ENCODE assay signal across 8 cellular contexts in the genomic region with DNA sequence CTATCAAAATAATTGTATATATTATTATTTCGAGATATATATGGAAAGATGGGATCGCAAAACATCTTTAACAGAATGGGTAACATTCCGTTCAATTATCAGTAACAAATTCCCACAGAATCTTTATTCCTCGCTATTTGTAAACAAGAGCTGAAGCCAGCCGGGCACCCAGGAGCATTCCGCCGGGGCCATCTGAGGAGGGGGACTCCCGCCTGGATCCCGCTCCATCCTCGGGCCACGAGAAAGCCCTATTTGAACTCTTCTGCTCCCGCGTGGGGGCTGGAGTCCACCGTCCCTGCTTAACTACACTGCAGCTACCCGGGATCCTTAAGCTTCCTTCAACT. TPM values are rescaled to one million over a fixed set of nuclear protein-coding genes. Genes with fewer than 3 reads are reported as not detected.
DNase-seq lines count a peak whose midpoint lies in the region; ATAC-seq and TF ChIP-seq lines count a peak whose summit lies in the region.

No MANE protein-coding gene starts in this region.

- peak overlapping the region; percentile 86 for H3K4me3 Mint-ChIP-seq in chondrocyte (ENCODE audit: unreplicated experiment)

- peak overlapping the region; percentile 88 for H3K27ac Mint-ChIP-seq in chondrocyte (ENCODE audit: unreplicated experiment)

- intact Hi-C loops in heart right ventricle (cut with DNase I) (no loop called here), cardiac septum (cut with DNase I) (no loop called here)

- no peaks in the 10 kb centered on the region for H3K27me3 Mint-ChIP-seq in chondrocyte (ENCODE audit: low read depth)

- H3K27ac ChIP-seq in heart right ventricle (peak overlapping the region in 8 of 10 donors; percentile 10 to 83 (median 72)), mucosa of rectum (ENCODE audit: low read depth in 2 of 2, low read length in 2 of 2) (no peak overlapping the region), urinary bladder (ENCODE audit: low read depth) (no peak overlapping the region)

- H3K4me1 ChIP-seq in heart right ventricle (peaks cover 0 to 30% (median 19%) of the 10 kb centered on the region in 9 donors), mucosa of rectum (ENCODE audit: control insufficient read depth in 2 of 2, insufficient read depth in 2 of 2, low read length in 2 of 2) (peaks cover 5 to 8% of the 10 kb centered on the region in 2 donors), urinary bladder (ENCODE audit: insufficient read depth) (no peaks in the 10 kb centered on the region)

- H3K4me1 Mint-ChIP-seq in chondrocyte (ENCODE audit: low read depth), result peaks cover 32% of the 10 kb centered on the region

- H3K4me3 ChIP-seq in heart right ventricle (peak overlapping the region; percentile 38 to 96 (median 70)), mucosa of rectum (ENCODE audit: low read length in 2 of 2) (peak overlapping the region; percentile 75 to 76), urinary bladder (ENCODE audit: low read depth, low read length) (peak overlapping the region; percentile 51)

- H3K9me3 ChIP-seq in heart right ventricle (peaks cover 0 to 4% (median 0%) of the 10 kb centered on the region in 11 donors), mucosa of rectum (ENCODE audit: control insufficient read depth in 2 of 2, low read length in 2 of 2) (no peaks in the 10 kb centered on the region)

- H3K36me3 ChIP-seq in heart right ventricle, result no peaks in the 10 kb centered on the region
- H3K36me3 ChIP-seq in mucosa of rectum (ENCODE audit: control insufficient read depth in 2 of 2, insufficient read depth in 2 of 2, low read length in 2 of 2), result no peaks in the 10 kb centered on the region
- no peaks in the 10 kb centered on the region for H3K36me3 ChIP-seq in urinary bladder (ENCODE audit: insufficient read depth)

- DNase-seq in heart right ventricle (no peak), cardiac septum (ENCODE audit: low spot score) (no peak), chondrocyte (ENCODE audit: low spot score) (no peak), DMS79 treated with DMSO at 0.1 percent for 48 hours (lab: John Stamatoyannopoulos, UW) (no peak), NCI-H1930 (lab: John Stamatoyannopoulos, UW) (no peak)
- no peak for DNase-seq in stimulated activated CD4-positive, alpha-beta T cell treated with anti-CD3 and anti-CD28 coated beads, Interleukin-12 subunit alpha, Interleukin-12 subunit beta, amount 100 ng/mL, for 4 hours

- H3K9me3 Mint-ChIP-seq in chondrocyte (ENCODE audit: low read depth), result peaks cover 7% of the 10 kb centered on the region

- no peak overlapping the region for H3K9ac ChIP-seq in mucosa of rectum (ENCODE audit: low read depth in 1 of 2, low read length in 2 of 2)

- TF ChIP-seq CTCF in heart right ventricle (IDR thresholded peaks at IDR 0.05) (no peak), chondrocyte (IDR thresholded peaks at IDR 0.05) (no peak)

- H3K36me3 Mint-ChIP-seq in chondrocyte (ENCODE audit: low read depth), result no peaks in the 10 kb centered on the region

- peak in 2 of 8 donors; percentile 5 to 12 for ATAC-seq in heart right ventricle

- WGBS in heart right ventricle, 2 donors, result 4% methylated on average over 15 of the region's 15 CpGs
- 4% methylated on average over 15 of the region's 15 CpGs for WGBS in urinary bladder

- H3K27me3 ChIP-seq in heart right ventricle (peaks cover 0 to 41% (median 26%) of the 10 kb centered on the region in 7 donors), mucosa of rectum (ENCODE audit: control insufficient read depth in 2 of 2, insufficient read depth in 2 of 2, low read length in 2 of 2) (peaks cover 17 to 21% of the 10 kb centered on the region in 2 donors)

RNA-seq across cellular contexts. Expression of a gene that starts 0.7 kb away (rescaled TPM):
- total RNA-seq in heart right ventricle (1 to 10 TPM in 9 of 10 donors, under 1 TPM in 1; 0.87 to 3.1 (median 1.5) TPM), cardiac septum (2.7 TPM), chondrocyte (31.1 to 33.0 TPM (median 31.2 TPM) in 3 replicates), urinary bladder (8.6 TPM)
- polyA plus RNA-seq in heart right ventricle (1 to 10 TPM; 1.7 to 3.0 TPM), urinary bladder (4.9 TPM)

RNA-seq across cellular contexts. Expression of a gene that starts 14.5 kb away (rescaled TPM):
- total RNA-seq in heart right ventricle (10 to 100 TPM; 17.3 to 23.2 (median 20.2) TPM), cardiac septum (20.9 TPM), chondrocyte (43.8 to 56.3 TPM (median 44.4 TPM) in 3 replicates), urinary bladder (49.3 TPM)
- polyA plus RNA-seq in heart right ventricle (10 to 100 TPM; 16.5 to 68.9 TPM), urinary bladder (23.1 TPM)

Comparison
In these comparisons a context has a peak if more than half of its experiments do, and no peak if none do; other contexts are left out.
1. H3K27ac ChIP-seq: peak in heart right ventricle (8 of 10); none in mucosa of rectum (0 of 2) and urinary bladder (single experiment).
2. Peak in every context shown above with its lines, with median percentiles within 50 percentile points of each other: H3K4me3 ChIP-seq.